Comparison of ENCODE assay signal across 19 cellular contexts in the genomic region with DNA sequence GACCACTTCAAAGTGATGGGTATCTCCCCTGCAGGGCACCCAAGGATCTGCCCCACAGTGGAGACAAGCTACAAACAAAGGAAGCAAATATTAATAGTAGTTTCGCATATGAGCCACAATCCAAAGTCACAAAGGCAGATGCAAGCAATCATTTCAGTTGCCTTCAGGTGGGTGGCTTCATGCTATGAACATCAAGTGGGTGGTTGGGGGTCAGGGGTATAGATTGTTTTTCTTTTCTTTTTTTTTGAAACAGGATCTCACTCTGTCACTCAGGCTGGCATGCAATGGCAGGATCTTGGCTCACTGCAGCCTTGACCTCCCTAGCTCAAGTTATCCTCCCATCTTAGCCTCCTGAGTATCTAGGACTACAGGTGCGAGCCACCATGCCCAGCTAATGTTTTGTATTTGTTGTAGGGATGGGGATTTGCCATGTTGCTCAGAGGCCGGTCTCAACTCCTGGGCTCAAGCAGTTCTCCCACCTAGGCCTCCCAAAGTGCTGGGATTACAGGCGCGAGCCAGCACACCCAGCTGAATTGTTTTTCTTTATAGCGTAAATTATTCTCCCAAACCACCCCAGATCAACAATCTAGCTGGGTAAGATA.
"Had no signal": no experiment of that assay in that cellular context is flagged by ENCODE, and none has a peak within 500 bp of the region (broad histone marks: within the 10 kb centered on the region; RNA-seq: fewer than 3 reads in every experiment).

No MANE protein-coding gene starts in this region.

- H3K36me3 ChIP-seq: Peyer's patch had no signal

- H3K27ac ChIP-seq: Peyer's patch, RWPE1 had no signal

- H3K4me3 ChIP-seq: K562, Peyer's patch had no signal

- H3K27me3 ChIP-seq: Peyer's patch had no signal

- DNase-seq: activated CD4-positive, alpha-beta T cell treated with anti-CD3 and anti-CD28 coated beads for 48 hours; activated CD4-positive, alpha-beta T cell treated with anti-CD3 and anti-CD28 coated beads, Interleukin-2, amount 50 U/mL, for 4 hours; activated CD4-positive, CD25-positive, alpha-beta regulatory T cell treated with anti-CD3 and anti-CD28 coated beads, Interleukin-2, amount 50 U/mL, for 72 hours; activated CD8-positive, alpha-beta memory T cell treated with anti-CD3 and anti-CD28 coated beads, Interleukin-2, amount 50 U/mL, for 48 hours; activated CD8-positive, alpha-beta T cell treated with anti-CD3 and anti-CD28 coated beads, Interleukin-2, amount 10 ng/mL, durations not matched to agents 7 days and 5 days; activated effector memory CD4-positive, alpha-beta T cell treated with Interleukin-2 at 50 U/mL for 16 hours; activated naive CD4-positive, alpha-beta T cell; activated naive CD8-positive, alpha-beta T cell treated with anti-CD3 and anti-CD28 coated beads, Interleukin-2, amount 50 U/mL, for 24 hours; activated T-cell treated with anti-CD3 and anti-CD28 coated beads, Interleukin-2, amount 50 U/mL, for 1 hour; amygdala; Karpas-422; MM.1S; NCI-H1694 treated with DMSO at 0.1 percent for 48 hours; Peyer's patch; Right ventricle myocardium superior had no signal

- ATAC-seq: activated CD8-positive, alpha-beta T cell treated with anti-CD3 and anti-CD28 coated beads, Interleukin-2, amount 10 ng/mL, durations not matched to agents 7 days and 5 days; activated naive CD4-positive, alpha-beta T cell treated with anti-CD3 and anti-CD28 coated beads, Interleukin-2, amount 50 U/mL, for 72 hours; activated naive CD8-positive, alpha-beta T cell treated with anti-CD3 and anti-CD28 coated beads, Interleukin-2, amount 50 U/mL, for 24 hours; K562; WTC11 had no signal

- H3K9me3 ChIP-seq: Peyer's patch had no signal
